16 cellular contexts compared by ENCODE assay signal in genomic region chr2:61241266-61241665, GRCh38.
DNase-seq lines count a peak whose midpoint lies in the region; ATAC-seq and TF ChIP-seq lines count a peak whose summit lies in the region.
"Had no signal": no experiment of that assay in that cellular context is flagged by ENCODE, and none has a peak within 500 bp of the region (broad histone marks: within the 10 kb centered on the region; RNA-seq: fewer than 3 reads in every experiment).

No MANE protein-coding gene starts in this region.

- 98% methylated on average over 6 of the region's 6 CpGs for WGBS in transverse colon (ENCODE audit: low coverage in 1 of 2), 2 donors

- H3K4me3 Mint-ChIP-seq in activated T-cell treated with anti-CD3 and anti-CD28 coated beads, Interleukin-2, amount 50 U/mL, for 72 hours = no peak overlapping the region
- H3K4me3 Mint-ChIP-seq in CD4-positive, CD25-positive, alpha-beta regulatory T cell = peak overlapping the region in 1 of 4 donors; percentile 43
- no peak overlapping the region for H3K4me3 Mint-ChIP-seq in progenitor cell of endocrine pancreas (ENCODE audit: low read depth)
- no peak overlapping the region for H3K4me3 Mint-ChIP-seq in stimulated activated naive CD8-positive, alpha-beta T cell treated with anti-CD3 and anti-CD28 coated beads, Interleukin-15, amount 100 ng/mL, for 72 hours
- H3K4me3 Mint-ChIP-seq: GM23338 had no signal

- peaks cover 41% of the 10 kb centered on the region for H3K36me3 ChIP-seq in CD4-positive, CD25-positive, alpha-beta regulatory T cell (ENCODE audit: control insufficient read depth, insufficient read depth, low read length)
- H3K36me3 ChIP-seq in left lung = peaks cover 0 to 63% of the 10 kb centered on the region in 2 donors
- peaks cover 0 to 45% (median 21%) of the 10 kb centered on the region in 4 donors for H3K36me3 ChIP-seq in transverse colon

- no peak for ATAC-seq in activated T-cell treated with anti-CD3 and anti-CD28 coated beads, Interleukin-2, amount 50 U/mL, for 72 hours (replicated peaks in 1 of 2)
- ATAC-seq in CD4-positive, CD25-positive, alpha-beta regulatory T cell (ENCODE audit: low read depth in 2 of 2) = no peak
- peak; percentile 75 for ATAC-seq in left lung
- ATAC-seq in stimulated activated naive CD8-positive, alpha-beta T cell treated with anti-CD3 and anti-CD28 coated beads, Interleukin-15, amount 100 ng/mL, for 72 hours = no peak
- ATAC-seq: GM12878, GM23338 had no signal

- peaks cover 18% of the 10 kb centered on the region for H3K4me1 Mint-ChIP-seq in activated T-cell treated with anti-CD3 and anti-CD28 coated beads, Interleukin-2, amount 50 U/mL, for 72 hours (ENCODE audit: low read depth)
- H3K4me1 Mint-ChIP-seq in CD4-positive, CD25-positive, alpha-beta regulatory T cell = peaks cover 18 to 28% (median 23%) of the 10 kb centered on the region in 4 donors
- peaks cover 3% of the 10 kb centered on the region for H3K4me1 Mint-ChIP-seq in progenitor cell of endocrine pancreas (ENCODE audit: low read depth)
- peaks cover 14% of the 10 kb centered on the region for H3K4me1 Mint-ChIP-seq in stimulated activated naive CD8-positive, alpha-beta T cell treated with anti-CD3 and anti-CD28 coated beads, Interleukin-15, amount 100 ng/mL, for 72 hours

- H3K36me3 Mint-ChIP-seq in activated T-cell treated with anti-CD3 and anti-CD28 coated beads, Interleukin-2, amount 50 U/mL, for 72 hours (ENCODE audit: insufficient read depth in 2 of 2) = peaks cover 11 to 13% of the 10 kb centered on the region in 2 donors
- H3K36me3 Mint-ChIP-seq in CD4-positive, CD25-positive, alpha-beta regulatory T cell = peaks cover 45% of the 10 kb centered on the region
- H3K36me3 Mint-ChIP-seq in progenitor cell of endocrine pancreas (ENCODE audit: insufficient read depth) = peaks cover 26% of the 10 kb centered on the region

- no peak for DNase-seq in activated T-cell treated with anti-CD3 and anti-CD28 coated beads, Interleukin-2, amount 50 U/mL, for 72 hours
- no peak for DNase-seq in activated T-cell treated with anti-CD3 and anti-CD28 coated beads, Interleukin-2, amount 50 U/mL, for 1 hour
- no peak for DNase-seq in CD4-positive, CD25-positive, alpha-beta regulatory T cell
- DNase-seq in left lung = no peak
- no peak for DNase-seq in progenitor cell of endocrine pancreas (ENCODE audit: low spot score, unreplicated experiment)
- no peak for DNase-seq in stimulated activated naive CD8-positive, alpha-beta T cell treated with anti-CD3 and anti-CD28 coated beads, Interleukin-15, amount 100 ng/mL, for 72 hours
- DNase-seq in transverse colon = no peak
- DNase-seq: 8988T, AML-193, DMS 273 treated with DMSO at 0.1 percent for 48 hours, DMS79, H7, IMR-90 had no signal

- intact Hi-C loops in left lung (cut with DNase I) = no loop called here
- intact Hi-C loops in transverse colon (cut with DNase I; ENCODE audit: low total_unique reads) = no loop called here

- H3K27ac ChIP-seq in CD4-positive, CD25-positive, alpha-beta regulatory T cell (ENCODE audit: insufficient read depth, low read length, poor library complexity, severe bottlenecking) = no peak overlapping the region
- no peak overlapping the region for H3K27ac ChIP-seq in left lung
- H3K27ac ChIP-seq in transverse colon = no peak overlapping the region
- H3K27ac ChIP-seq: BLaER1 had no signal

- H3K27me3 ChIP-seq in CD4-positive, CD25-positive, alpha-beta regulatory T cell (ENCODE audit: control insufficient read depth, insufficient read depth, low read length) = no peaks in the 10 kb centered on the region
- no peaks in the 10 kb centered on the region for H3K27me3 ChIP-seq in left lung
- no peaks in the 10 kb centered on the region for H3K27me3 ChIP-seq in transverse colon
- H3K27me3 ChIP-seq: BLaER1 had no signal

- no peak for TF ChIP-seq EP300 in transverse colon (IDR thresholded peaks at IDR 0.05; ENCODE audit: low read depth)

- TF ChIP-seq CTCF in left lung (IDR thresholded peaks at IDR 0.05) (no peak), progenitor cell of endocrine pancreas (IDR thresholded peaks at IDR 0.05; ENCODE audit: unreplicated experiment) (no peak), transverse colon (IDR thresholded peaks at IDR 0.05) (no peak)

- TF ChIP-seq POLR2A in transverse colon (IDR thresholded peaks at IDR 0.05) = no peak

- H3K4me1 ChIP-seq in CD4-positive, CD25-positive, alpha-beta regulatory T cell (ENCODE audit: control insufficient read depth, insufficient read depth, low read length, poor library complexity, severe bottlenecking) = peaks cover 21% of the 10 kb centered on the region
- no peaks in the 10 kb centered on the region for H3K4me1 ChIP-seq in left lung
- H3K4me1 ChIP-seq in transverse colon = no peaks in the 10 kb centered on the region

- no peaks in the 10 kb centered on the region for H3K9me3 ChIP-seq in CD4-positive, CD25-positive, alpha-beta regulatory T cell (ENCODE audit: control insufficient read depth in 2 of 2, low read length in 2 of 2)
- H3K9me3 ChIP-seq in left lung = no peaks in the 10 kb centered on the region
- no peaks in the 10 kb centered on the region for H3K9me3 ChIP-seq in transverse colon
- H3K9me3 ChIP-seq: BLaER1 had no signal

- H3K4me3 ChIP-seq in CD4-positive, CD25-positive, alpha-beta regulatory T cell (ENCODE audit: low read depth, low read length) = no peak overlapping the region
- H3K4me3 ChIP-seq in left lung = no peak overlapping the region
- no peak overlapping the region for H3K4me3 ChIP-seq in transverse colon
- H3K4me3 ChIP-seq: BLaER1, GM12878, GM23338 had no signal

- in situ Hi-C loops in transverse colon (cut with MboI; ENCODE audit: low pct_ligation_motif_present in 1 of 4, low pct_unique_long_range_greater_than_20kb in 1 of 4, low sequenced_read_pairs in 3 of 4) = no loop called here

- no peaks in the 10 kb centered on the region for H3K9me3 Mint-ChIP-seq in activated T-cell treated with anti-CD3 and anti-CD28 coated beads, Interleukin-2, amount 50 U/mL, for 72 hours
- no peaks in the 10 kb centered on the region for H3K9me3 Mint-ChIP-seq in CD4-positive, CD25-positive, alpha-beta regulatory T cell
- H3K9me3 Mint-ChIP-seq in progenitor cell of endocrine pancreas (ENCODE audit: low read depth) = no peaks in the 10 kb centered on the region
- no peaks in the 10 kb centered on the region for H3K9me3 Mint-ChIP-seq in stimulated activated naive CD8-positive, alpha-beta T cell treated with anti-CD3 and anti-CD28 coated beads, Interleukin-15, amount 100 ng/mL, for 72 hours
- H3K9me3 Mint-ChIP-seq: GM23338 had no signal

- H3K27me3 Mint-ChIP-seq in activated T-cell treated with anti-CD3 and anti-CD28 coated beads, Interleukin-2, amount 50 U/mL, for 72 hours (ENCODE audit: low read depth) = no peaks in the 10 kb centered on the region
- no peaks in the 10 kb centered on the region for H3K27me3 Mint-ChIP-seq in CD4-positive, CD25-positive, alpha-beta regulatory T cell
- no peaks in the 10 kb centered on the region for H3K27me3 Mint-ChIP-seq in progenitor cell of endocrine pancreas
- H3K27me3 Mint-ChIP-seq in stimulated activated naive CD8-positive, alpha-beta T cell treated with anti-CD3 and anti-CD28 coated beads, Interleukin-15, amount 100 ng/mL, for 72 hours = no peaks in the 10 kb centered on the region

- H3K27ac Mint-ChIP-seq in activated T-cell treated with anti-CD3 and anti-CD28 coated beads, Interleukin-2, amount 50 U/mL, for 72 hours = peak overlapping the region; percentile 16
- H3K27ac Mint-ChIP-seq in CD4-positive, CD25-positive, alpha-beta regulatory T cell = peak overlapping the region in 2 of 3 donors; percentile 31 to 49
- peak overlapping the region; percentile 74 for H3K27ac Mint-ChIP-seq in progenitor cell of endocrine pancreas
- H3K27ac Mint-ChIP-seq in stimulated activated naive CD8-positive, alpha-beta T cell treated with anti-CD3 and anti-CD28 coated beads, Interleukin-15, amount 100 ng/mL, for 72 hours = peak overlapping the region in 1 of 2 donors; percentile 78
- H3K27ac Mint-ChIP-seq: GM23338 had no signal
